10 cellular contexts compared by ENCODE assay signal in genomic region chr6:142671791-142672190, GRCh38.
DNase-seq lines count a peak whose midpoint lies in the region; ATAC-seq lines count a peak whose summit lies in the region.
"Had no signal": no experiment of that assay in that cellular context is flagged by ENCODE, and none has a peak within 500 bp of the region (broad histone marks: within the 10 kb centered on the region; RNA-seq: fewer than 3 reads in every experiment).

No MANE protein-coding gene starts in this region.

- no peak overlapping the region for H3K27ac Mint-ChIP-seq in stimulated activated naive B cell treated with anti-CD40 and anti-IgM and Interleukin-4, amounts not matched to agents 10 μg/mL and 1 μg/mL and 100 μg/mL, for 72 hours
- H3K27ac Mint-ChIP-seq: HFFc6 had no signal

- H3K27me3 Mint-ChIP-seq in stimulated activated naive B cell treated with anti-CD40 and anti-IgM and Interleukin-4, amounts not matched to agents 10 μg/mL and 1 μg/mL and 100 μg/mL, for 72 hours: peaks cover 0 to 5% of the 10 kb centered on the region in 2 donors

- no peak for DNase-seq in stimulated activated naive B cell treated with anti-CD40 and anti-IgM and Interleukin-4, amounts not matched to agents 10 μg/mL and 1 μg/mL and 100 μg/mL, for 72 hours
- no peak for DNase-seq in HuH-7.5 (ENCODE audit: low spot score)
- DNase-seq in NOMO-1 (lab: John Stamatoyannopoulos, UW; ENCODE audit: unreplicated experiment in 2 of 2): no peak
- DNase-seq in left cardiac atrium: no peak
- DNase-seq: HFFc6; Kasumi-1; stimulated activated CD4-positive, alpha-beta T cell treated with anti-CD3 and anti-CD28 coated beads, Interleukin-15, amount 100 ng/mL, for 24 hours had no signal

- peaks cover 5 to 10% of the 10 kb centered on the region in 2 donors for H3K4me1 Mint-ChIP-seq in stimulated activated naive B cell treated with anti-CD40 and anti-IgM and Interleukin-4, amounts not matched to agents 10 μg/mL and 1 μg/mL and 100 μg/mL, for 72 hours

- peak; percentile 61 for ATAC-seq in GM19025 (IDR thresholded peaks at IDR 0.05; ENCODE audit: low read depth, unreplicated experiment)
- ATAC-seq in GM21825 (IDR thresholded peaks at IDR 0.05; ENCODE audit: unreplicated experiment): peak; percentile 96
- ATAC-seq in HG03457 (IDR thresholded peaks at IDR 0.05; ENCODE audit: unreplicated experiment): peak; percentile 91
- peak; percentile 68 to 83 for ATAC-seq in stimulated activated naive B cell treated with anti-CD40 and anti-IgM and Interleukin-4, amounts not matched to agents 10 μg/mL and 1 μg/mL and 100 μg/mL, for 72 hours (replicated peaks)
- no peak for ATAC-seq in left cardiac atrium

- no peaks in the 10 kb centered on the region for H3K36me3 Mint-ChIP-seq in stimulated activated naive B cell treated with anti-CD40 and anti-IgM and Interleukin-4, amounts not matched to agents 10 μg/mL and 1 μg/mL and 100 μg/mL, for 72 hours

- H3K9me3 Mint-ChIP-seq in stimulated activated naive B cell treated with anti-CD40 and anti-IgM and Interleukin-4, amounts not matched to agents 10 μg/mL and 1 μg/mL and 100 μg/mL, for 72 hours: peaks cover 0 to 3% of the 10 kb centered on the region in 2 donors
- H3K9me3 Mint-ChIP-seq: HFFc6 had no signal

- H3K4me3 Mint-ChIP-seq in stimulated activated naive B cell treated with anti-CD40 and anti-IgM and Interleukin-4, amounts not matched to agents 10 μg/mL and 1 μg/mL and 100 μg/mL, for 72 hours: no peak overlapping the region
- H3K4me3 Mint-ChIP-seq: HFFc6 had no signal

- intact Hi-C loops in left cardiac atrium (cut with DNase I): no loop called here

Comparison
In these comparisons a context has a peak if more than half of its experiments do, and no peak if none do; other contexts are left out.
1. ATAC-seq: peak in GM19025 (single experiment), GM21825 (single experiment), HG03457 (single experiment) and stimulated activated naive B cell treated with anti-CD40 and anti-IgM and Interleukin-4, amounts not matched to agents 10 μg/mL and 1 μg/mL and 100 μg/mL, for 72 hours (2 of 2); none in left cardiac atrium (0 of 2).